ENCODE assay signal across 9 cellular contexts in genomic region chr6:78868124-78868523, GRCh38. TPM values are rescaled to one million over a fixed set of nuclear protein-coding genes. Genes with fewer than 3 reads are reported as not detected.
DNase-seq lines count a peak whose midpoint lies in the region; ATAC-seq, FAIRE-seq and TF ChIP-seq lines count a peak whose summit lies in the region.
"Had no signal": no experiment of that assay in that cellular context is flagged by ENCODE, and none has a peak within 500 bp of the region (broad histone marks: within the 10 kb centered on the region; RNA-seq: fewer than 3 reads in every experiment).

No MANE protein-coding gene starts in this region.

- peaks cover 3 to 5% of the 10 kb centered on the region in 2 donors for H3K36me3 Mint-ChIP-seq in activated T-cell treated with anti-CD3 and anti-CD28 coated beads, Interleukin-2, amount 50 U/mL, for 72 hours (ENCODE audit: insufficient read depth in 2 of 2)
- no peaks in the 10 kb centered on the region for H3K36me3 Mint-ChIP-seq in activated T-helper 17 cell treated with anti-CD3 and anti-CD28 coated beads, Interleukin-2, amount 50 U/mL, for 72 hours (ENCODE audit: low read depth)

- peak overlapping the region; percentile 50 to 87 for H3K9ac ChIP-seq in kidney (ENCODE audit: low read length in 2 of 2)

- peak overlapping the region; percentile 92 to 93 for H3K4me3 Mint-ChIP-seq in activated T-cell treated with anti-CD3 and anti-CD28 coated beads, Interleukin-2, amount 50 U/mL, for 72 hours
- peak overlapping the region; percentile 99 for H3K4me3 Mint-ChIP-seq in activated T-helper 17 cell treated with anti-CD3 and anti-CD28 coated beads, Interleukin-2, amount 50 U/mL, for 72 hours

- H3K4me3 ChIP-seq in kidney (ENCODE audit: low read length in 2 of 2) (peak overlapping the region; percentile 91 to 99), tibial nerve (peak overlapping the region; percentile 71 to 83 (median 77))

- TF ChIP-seq CTCF in kidney (IDR thresholded peaks at IDR 0.05; ENCODE audit: borderline replicate concordance, extremely low read depth, insufficient read depth) (no peak), tibial nerve (IDR thresholded peaks at IDR 0.05) (no peak)

- peak overlapping the region; percentile 93 for H3K27ac Mint-ChIP-seq in activated T-cell treated with anti-CD3 and anti-CD28 coated beads, Interleukin-2, amount 50 U/mL, for 72 hours
- peak overlapping the region; percentile 94 for H3K27ac Mint-ChIP-seq in activated T-helper 17 cell treated with anti-CD3 and anti-CD28 coated beads, Interleukin-2, amount 50 U/mL, for 72 hours

- ATAC-seq in activated T-cell treated with anti-CD3 and anti-CD28 coated beads, Interleukin-2, amount 50 U/mL, for 72 hours (replicated peaks in 1 of 2), result no peak
- no peak for ATAC-seq in activated T-helper 17 cell treated with anti-CD3 and anti-CD28 coated beads, Interleukin-2, amount 50 U/mL, for 72 hours (replicated peaks)
- ATAC-seq in GM19035 (IDR thresholded peaks at IDR 0.05; ENCODE audit: unreplicated experiment) (no peak), GM18502 (IDR thresholded peaks at IDR 0.05; ENCODE audit: poor library complexity, unreplicated experiment) (no peak)

- H3K27ac ChIP-seq in kidney (ENCODE audit: low read depth in 2 of 2, low read length in 2 of 2) (no peak overlapping the region), tibial nerve (peak overlapping the region in 1 of 4 donors; percentile 73)

- TF ChIP-seq EP300 in tibial nerve (IDR thresholded peaks at IDR 0.05), result no peak

- H3K9me3 ChIP-seq in kidney (ENCODE audit: control insufficient read depth in 1 of 2, low read length in 2 of 2) (no peaks in the 10 kb centered on the region), tibial nerve (no peaks in the 10 kb centered on the region)

- H3K4me1 Mint-ChIP-seq in activated T-cell treated with anti-CD3 and anti-CD28 coated beads, Interleukin-2, amount 50 U/mL, for 72 hours (ENCODE audit: low read depth), result peaks cover 8% of the 10 kb centered on the region
- peaks cover 5% of the 10 kb centered on the region for H3K4me1 Mint-ChIP-seq in activated T-helper 17 cell treated with anti-CD3 and anti-CD28 coated beads, Interleukin-2, amount 50 U/mL, for 72 hours

- no peaks in the 10 kb centered on the region for H3K27me3 ChIP-seq in tibial nerve

- no peaks in the 10 kb centered on the region for H3K36me3 ChIP-seq in kidney (ENCODE audit: control insufficient read depth in 1 of 2, insufficient read depth in 2 of 2, low read length in 2 of 2)
- H3K36me3 ChIP-seq in tibial nerve, result peaks cover 0 to 16% (median 0%) of the 10 kb centered on the region in 3 donors

- intact Hi-C loops in kidney (cut with DNase I), result no loop called here

- FAIRE-seq in kidney (lab: Jason Lieb, UNC), result no peak
- FAIRE-seq: colon had no signal

- no peaks in the 10 kb centered on the region for H3K27me3 Mint-ChIP-seq in activated T-cell treated with anti-CD3 and anti-CD28 coated beads, Interleukin-2, amount 50 U/mL, for 72 hours (ENCODE audit: low read depth)
- H3K27me3 Mint-ChIP-seq in activated T-helper 17 cell treated with anti-CD3 and anti-CD28 coated beads, Interleukin-2, amount 50 U/mL, for 72 hours, result no peaks in the 10 kb centered on the region

- no peak for TF ChIP-seq POLR2A in tibial nerve (IDR thresholded peaks at IDR 0.05)

- 32 to 39% methylated on average over 8 of the region's 8 CpGs for WGBS in tibial nerve, 2 donors

- H3K9me3 Mint-ChIP-seq in activated T-cell treated with anti-CD3 and anti-CD28 coated beads, Interleukin-2, amount 50 U/mL, for 72 hours, result no peaks in the 10 kb centered on the region
- H3K9me3 Mint-ChIP-seq in activated T-helper 17 cell treated with anti-CD3 and anti-CD28 coated beads, Interleukin-2, amount 50 U/mL, for 72 hours, result no peaks in the 10 kb centered on the region

- DNase-seq in activated T-cell treated with anti-CD3 and anti-CD28 coated beads, Interleukin-2, amount 50 U/mL, for 72 hours, result no peak
- DNase-seq in activated T-cell treated with anti-CD3 and anti-CD28 coated beads, Interleukin-2, amount 50 U/mL, for 1 hour, result no peak
- no peak for DNase-seq in kidney
- no peak for DNase-seq in tibial nerve (ENCODE audit: low spot score in 2 of 2)
- DNase-seq in iPS-NIHi7 (ENCODE audit: extremely low spot score), result no peak

- H3K4me1 ChIP-seq in kidney (ENCODE audit: control insufficient read depth in 1 of 2, insufficient read depth in 1 of 2, low read depth in 1 of 2, low read length in 2 of 2) (peaks cover 0 to 8% of the 10 kb centered on the region in 2 donors), tibial nerve (peaks cover 0 to 17% (median 0%) of the 10 kb centered on the region in 4 donors)

RNA-seq across cellular contexts. Expression of gene IRAK1BP1, which starts 0.8 kb away (rescaled TPM):
- total RNA-seq in activated T-cell treated with anti-CD3 and anti-CD28 coated beads, Interleukin-2, amount 50 U/mL, for 72 hours, result 1 to 10 TPM; 2.9 to 3.3 TPM
- total RNA-seq in activated T-helper 17 cell treated with anti-CD3 and anti-CD28 coated beads, Interleukin-2, amount 50 U/mL, for 72 hours, result 1 to 10 TPM in 1 of 2 donors, under 1 TPM in 1; 0.58 to 1.7 TPM
- total RNA-seq in kidney (6.6 TPM), tibial nerve (10 to 100 TPM in 1 of 4 donors, 1 to 10 TPM in 3; 3.6 to 11.6 (median 8.2) TPM)
- 6.1 TPM for polyA plus RNA-seq in kidney (ENCODE audit: insufficient read depth, low read depth, low replicate concordance)
